ENCODE assay signal across 31 cellular contexts in genomic region chr17:66849136-66849655, GRCh38. TPM values are rescaled to one million over a fixed set of nuclear protein-coding genes. Genes with fewer than 3 reads are reported as not detected.
"Had no signal": no experiment of that assay in that cellular context is flagged by ENCODE, and none has a peak within 500 bp of the region (broad histone marks: within the 10 kb centered on the region; RNA-seq: fewer than 3 reads in every experiment).

No MANE protein-coding gene starts in this region.

- H3K9me3 ChIP-seq: ascending aorta, breast epithelium, gastrocnemius medialis had no signal

- ATAC-seq: activated naive CD4-positive, alpha-beta T cell treated with anti-CD3 and anti-CD28 coated beads, Interleukin-2, amount 50 U/mL, for 72 hours; activated T-cell treated with anti-CD3 and anti-CD28 coated beads, Interleukin-2, amount 50 U/mL, for 72 hours; esophagus mucosa; foreskin keratinocyte; WTC11 had no signal

- H3K4me3 ChIP-seq: ascending aorta, breast epithelium, cardiac muscle cell, coronary artery, dorsolateral prefrontal cortex, gastrocnemius medialis, heart left ventricle had no signal

- DNase-seq: activated CD4-positive, alpha-beta memory T cell treated with anti-CD3 and anti-CD28 coated beads, Interleukin-2, amount 10 ng/mL, durations not matched to agents 7 days and 5 days; activated CD4-positive, alpha-beta T cell treated with anti-CD3 and anti-CD28 coated beads for 1 hour; activated CD4-positive, alpha-beta T cell treated with anti-CD3 and anti-CD28 coated beads for 4 hours; activated CD4-positive, alpha-beta T cell treated with anti-CD3 and anti-CD28 coated beads, Interleukin-2, amount 10 ng/mL, durations not matched to agents 7 days and 5 days; activated CD4-positive, alpha-beta T cell treated with anti-CD3 and anti-CD28 coated beads, Interleukin-2, amount 50 U/mL, for 4 hours; activated CD8-positive, alpha-beta memory T cell treated with anti-CD3 and anti-CD28 coated beads, Interleukin-2, amount 50 U/mL, for 48 hours; activated gamma-delta T cell; activated naive CD4-positive, alpha-beta T cell; activated naive CD4-positive, alpha-beta T cell treated with anti-CD3 and anti-CD28 coated beads, Interleukin-2, amount 10 ng/mL, durations not matched to agents 7 days and 5 days; activated naive CD8-positive, alpha-beta T cell treated with anti-CD3 and anti-CD28 coated beads, Interleukin-2, amount 10 ng/mL, durations not matched to agents 7 days and 5 days; activated T-cell treated with anti-CD3 and anti-CD28 coated beads for 4 hours; activated T-cell treated with anti-CD3 and anti-CD28 coated beads, Interleukin-2, amount 50 U/mL, for 24 hours; activated T-cell treated with anti-CD3 and anti-CD28 coated beads, Interleukin-2, amount 50 U/mL, for 72 hours; dorsolateral prefrontal cortex; effector memory CD4-positive, alpha-beta T cell; endodermal cell; foreskin keratinocyte; gastrocnemius medialis; glutamatergic neuron; T-helper 2 cell had no signal

- H3K36me3 ChIP-seq: ascending aorta, breast epithelium, cardiac muscle cell, gastrocnemius medialis, heart left ventricle had no signal

- H3K27me3 ChIP-seq: ascending aorta, breast epithelium, cardiac muscle cell, foreskin keratinocyte, gastrocnemius medialis had no signal

- H3K27ac ChIP-seq: ascending aorta, breast epithelium, cardiac muscle cell, coronary artery, dorsolateral prefrontal cortex, foreskin keratinocyte, VCaP had no signal

- H3K4me1 ChIP-seq: ascending aorta, breast epithelium, foreskin keratinocyte had no signal

RNA-seq across cellular contexts. Expression of gene CACNG5, which starts 14.3 kb away (rescaled TPM):
- total RNA-seq: activated CD4-positive, alpha-beta memory T cell treated with anti-CD3 and anti-CD28 coated beads, Interleukin-2, amount 10 ng/mL, durations not matched to agents 7 days and 5 days; activated CD4-positive, alpha-beta T cell treated with anti-CD3 and anti-CD28 coated beads, Interleukin-2, amount 10 ng/mL, durations not matched to agents 7 days and 5 days; activated naive CD4-positive, alpha-beta T cell treated with anti-CD3 and anti-CD28 coated beads, Interleukin-2, amount 50 U/mL, for 72 hours; activated naive CD8-positive, alpha-beta T cell treated with anti-CD3 and anti-CD28 coated beads, Interleukin-2, amount 10 ng/mL, durations not matched to agents 7 days and 5 days; activated T-cell treated with anti-CD3 and anti-CD28 coated beads, Interleukin-2, amount 50 U/mL, for 72 hours; ascending aorta; breast epithelium; cardiac muscle cell; epithelial cell of proximal tubule; esophagus mucosa; foreskin keratinocyte; gastrocnemius medialis; heart left ventricle; T-helper 1 cell treated with Interleukin-12 subunit alpha and Interleukin-12 subunit beta and Interleukin-4 antibody, amounts not matched to agents 30 ng/mL and 1 ng/mL, for 36 hours had no signal
- polyA plus RNA-seq: cardiac muscle cell, foreskin keratinocyte, heart left ventricle had no signal
